30 cellular contexts compared by ENCODE assay signal in the genomic region with DNA sequence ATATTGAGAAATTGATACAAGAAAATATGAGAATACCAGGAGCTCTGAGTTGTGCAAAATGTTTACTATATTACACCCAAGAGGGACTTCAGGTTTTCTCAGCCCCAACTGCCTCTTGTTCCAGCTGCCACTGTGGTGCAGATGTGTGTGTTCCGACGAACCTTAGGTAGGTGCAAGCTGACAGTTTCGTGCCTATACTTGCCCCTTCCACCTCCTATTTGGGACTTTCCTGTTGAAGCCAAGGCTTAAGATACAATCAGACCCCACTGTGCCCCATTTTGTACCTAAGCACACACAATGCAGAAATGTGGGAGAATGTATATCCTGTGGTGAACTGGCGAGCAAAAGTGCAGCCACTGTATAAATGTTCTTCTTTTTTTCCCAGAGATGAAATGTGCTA.
"Had no signal": no experiment of that assay in that cellular context is flagged by ENCODE, and none has a peak within 500 bp of the region (broad histone marks: within the 10 kb centered on the region; RNA-seq: fewer than 3 reads in every experiment).

No MANE protein-coding gene starts in this region.

- DNase-seq: activated CD4-positive, alpha-beta memory T cell treated with anti-CD3 and anti-CD28 coated beads for 36 hours; activated CD4-positive, alpha-beta T cell treated with anti-CD3 and anti-CD28 coated beads, Interleukin-2, amount 10 ng/mL, durations not matched to agents 7 days and 5 days; activated CD4-positive, CD25-positive, alpha-beta regulatory T cell; activated CD8-positive, alpha-beta memory T cell treated with anti-CD3 and anti-CD28 coated beads for 24 hours; activated effector memory CD4-positive, alpha-beta T cell treated with anti-CD3 and anti-CD28 coated beads, Interleukin-2, amount 50 U/mL, for 16 hours; activated naive CD4-positive, alpha-beta T cell treated with anti-CD3 and anti-CD28 coated beads for 36 hours; activated T-cell treated with anti-CD3 and anti-CD28 coated beads, Interleukin-2, amount 50 U/mL, for 4 hours; amygdala; brain microvascular endothelial cell; central memory CD4-positive, alpha-beta T cell; MG63; MV-4-11; NCI-H1092 treated with DMSO at 0.1 percent for 48 hours; NCI-H1417 treated with DMSO at 0.1 percent for 48 hours; NCI-H1694; NCI-H2029; NCI-H2107; NCI-H510A treated with DMSO at 0.1 percent for 48 hours; NCI-H69; NK-92 treated with Interleukin-12 subunit alpha and Interleukin-12 subunit beta, amount 100 ng/mL, for 24 hours; OCI-M1; Peyer's patch; Right ventricle myocardium superior; SJCRH30; SK-N-SH; T-helper 1 cell had no signal

- H3K4me3 Mint-ChIP-seq: activated CD4-positive, alpha-beta memory T cell treated with anti-CD3 and anti-CD28 coated beads for 36 hours; activated CD4-positive, alpha-beta T cell treated with anti-CD3 and anti-CD28 coated beads, Interleukin-2, amount 10 ng/mL, durations not matched to agents 7 days and 5 days; activated naive CD4-positive, alpha-beta T cell treated with anti-CD3 and anti-CD28 coated beads for 36 hours; activated naive CD8-positive, alpha-beta T cell; activated T-cell treated with anti-CD3 and anti-CD28 coated beads, Interleukin-2, amount 50 U/mL, for 4 hours had no signal

- H3K36me3 ChIP-seq: brain microvascular endothelial cell, MG63, Peyer's patch, SJCRH30 had no signal

- H3K27me3 Mint-ChIP-seq: activated CD4-positive, alpha-beta memory T cell treated with anti-CD3 and anti-CD28 coated beads for 36 hours; activated CD4-positive, alpha-beta T cell treated with anti-CD3 and anti-CD28 coated beads, Interleukin-2, amount 10 ng/mL, durations not matched to agents 7 days and 5 days; activated naive CD8-positive, alpha-beta T cell had no signal

- H3K4me2 ChIP-seq: KMS-11, SK-N-SH had no signal

- H3K27ac ChIP-seq: brain microvascular endothelial cell, KMS-11, Peyer's patch, RWPE1, SJCRH30, VCaP had no signal

- ATAC-seq: activated T-cell treated with anti-CD3 and anti-CD28 coated beads, Interleukin-2, amount 50 U/mL, for 4 hours had no signal

- H3K9me2 ChIP-seq: SK-N-SH had no signal

- H3K36me3 Mint-ChIP-seq: activated CD4-positive, alpha-beta memory T cell treated with anti-CD3 and anti-CD28 coated beads for 36 hours; activated naive CD8-positive, alpha-beta T cell had no signal

- H3K27me3 ChIP-seq: brain microvascular endothelial cell, MG63, Peyer's patch, SJCRH30 had no signal

- H3K9me3 ChIP-seq: MG63, Peyer's patch, SJCRH30, SK-N-SH had no signal

- H3K4me1 Mint-ChIP-seq: activated CD4-positive, alpha-beta T cell treated with anti-CD3 and anti-CD28 coated beads, Interleukin-2, amount 10 ng/mL, durations not matched to agents 7 days and 5 days had no signal

- H3K9ac ChIP-seq: KMS-11, SK-N-SH had no signal

- H3K4me3 ChIP-seq: MG63, Peyer's patch, SJCRH30 had no signal

- H3K4me1 ChIP-seq: SJCRH30 had no signal

- H3K27ac Mint-ChIP-seq: activated CD4-positive, alpha-beta memory T cell treated with anti-CD3 and anti-CD28 coated beads for 36 hours; activated CD4-positive, alpha-beta T cell treated with anti-CD3 and anti-CD28 coated beads, Interleukin-2, amount 10 ng/mL, durations not matched to agents 7 days and 5 days; activated naive CD4-positive, alpha-beta T cell treated with anti-CD3 and anti-CD28 coated beads for 36 hours; activated naive CD8-positive, alpha-beta T cell had no signal
